27 cellular contexts compared by ENCODE assay signal in the genomic region with DNA sequence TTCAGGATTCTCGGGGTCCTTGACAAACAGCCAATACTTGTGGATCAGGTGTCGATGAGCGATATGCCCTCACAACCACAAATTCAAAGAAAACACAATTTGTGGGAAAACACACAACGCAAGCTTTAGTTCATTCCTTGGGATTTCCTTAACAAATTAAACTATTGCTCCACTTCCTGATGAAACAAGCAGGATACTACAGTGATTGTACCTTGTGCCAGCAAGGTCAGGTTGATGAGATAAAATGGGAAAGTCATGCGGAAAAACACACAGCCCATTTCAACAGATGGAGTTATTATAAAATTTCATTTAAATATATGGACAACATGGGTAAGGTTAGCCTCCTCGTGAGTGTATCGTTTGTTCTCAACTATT.
"Had no signal": no experiment of that assay in that cellular context is flagged by ENCODE, and none has a peak within 500 bp of the region (broad histone marks: within the 10 kb centered on the region; RNA-seq: fewer than 3 reads in every experiment).

No MANE protein-coding gene starts in this region.

- ATAC-seq: activated CD8-positive, alpha-beta T cell treated with anti-CD3 and anti-CD28 coated beads, Interleukin-2, amount 10 ng/mL, durations not matched to agents 7 days and 5 days; T-helper 17 cell; WTC11 had no signal

- H3K27me3 ChIP-seq: Peyer's patch, SJCRH30 had no signal

- H3K4me3 ChIP-seq: Peyer's patch, SJCRH30 had no signal

- H3K27ac ChIP-seq: RWPE1, SJCRH30 had no signal

- DNase-seq: activated CD4-positive, alpha-beta T cell treated with anti-CD3 and anti-CD28 coated beads for 48 hours; activated CD4-positive, alpha-beta T cell treated with anti-CD3 and anti-CD28 coated beads, Interleukin-2, amount 50 U/mL, for 4 hours; activated CD4-positive, CD25-positive, alpha-beta regulatory T cell treated with anti-CD3 and anti-CD28 coated beads, Interleukin-2, amount 50 U/mL, for 72 hours; activated CD8-positive, alpha-beta memory T cell treated with anti-CD3 and anti-CD28 coated beads, Interleukin-2, amount 50 U/mL, for 48 hours; activated CD8-positive, alpha-beta T cell treated with anti-CD3 and anti-CD28 coated beads, Interleukin-2, amount 10 ng/mL, durations not matched to agents 7 days and 5 days; activated naive CD4-positive, alpha-beta T cell; activated T-cell treated with anti-CD3 and anti-CD28 coated beads, Interleukin-2, amount 50 U/mL, for 1 hour; aorta; Karpas-422; MM.1S; NCI-H1436 treated with DMSO at 0.1 percent for 48 hours; NCI-H187; NCI-H2081 treated with DMSO at 0.1 percent for 48 hours; NCI-H2171; NCI-H2227 treated with DMSO at 0.1 percent for 48 hours; NCI-H446 treated with DMSO at 0.1 percent for 48 hours; NCI-H524 treated with DMSO at 0.1 percent for 48 hours; NCI-H774; NK-92 treated with Interleukin-12 subunit alpha and Interleukin-12 subunit beta, amount 100 ng/mL, for 24 hours; Peyer's patch; Right ventricle myocardium superior; SJCRH30; SK-N-SH; T-helper 17 cell; T-helper 9 cell had no signal

- H3K9me3 ChIP-seq: Peyer's patch, SJCRH30, SK-N-SH had no signal

- H3K9ac ChIP-seq: SK-N-SH had no signal

- H3K4me2 ChIP-seq: SK-N-SH had no signal

- H3K36me3 ChIP-seq: Peyer's patch, SJCRH30 had no signal
